ENCODE assay signal across 9 cellular contexts in genomic region chr12:113207621-113208040, GRCh38. TPM values are rescaled to one million over a fixed set of nuclear protein-coding genes. Genes with fewer than 3 reads are reported as not detected.
A peak's percentile ranks its signal among the peaks of the same experiment; 100 is the strongest.
DNase-seq lines count a peak whose midpoint lies in the region; ATAC-seq and TF ChIP-seq lines count a peak whose summit lies in the region.
"Had no signal": no experiment of that assay in that cellular context is flagged by ENCODE, and none has a peak within 500 bp of the region (broad histone marks: within the 10 kb centered on the region; RNA-seq: fewer than 3 reads in every experiment).

No MANE protein-coding gene starts in this region.

- ATAC-seq in HG03457 (IDR thresholded peaks at IDR 0.05; ENCODE audit: unreplicated experiment): peak; percentile 1

- peak overlapping the region; percentile 97 for H3K27ac Mint-ChIP-seq in activated CD4-positive, alpha-beta T cell treated with anti-CD3 and anti-CD28 coated beads, Interleukin-2, amount 10 ng/mL, durations not matched to agents 24 days and 14 days
- peak overlapping the region; percentile 91 for H3K27ac Mint-ChIP-seq in activated CD4-positive, alpha-beta memory T cell treated with anti-CD3 and anti-CD28 coated beads for 36 hours
- peak overlapping the region; percentile 52 for H3K27ac Mint-ChIP-seq in progenitor cell of endocrine pancreas

- peak; percentile 81 for DNase-seq in activated CD4-positive, alpha-beta T cell treated with anti-CD3 and anti-CD28 coated beads, Interleukin-2, amount 10 ng/mL, durations not matched to agents 24 days and 14 days
- no peak for DNase-seq in activated CD4-positive, alpha-beta T cell treated with anti-CD3 and anti-CD28 coated beads for 48 hours
- DNase-seq in activated CD4-positive, alpha-beta memory T cell treated with anti-CD3 and anti-CD28 coated beads for 36 hours: peak; percentile 44
- DNase-seq in progenitor cell of endocrine pancreas (ENCODE audit: low spot score, unreplicated experiment) (no peak), DMS 273 treated with DMSO at 0.1 percent for 48 hours (lab: John Stamatoyannopoulos, UW) (no peak), C1 segment of cervical spinal cord (lab: John Stamatoyannopoulos, UW) (no peak), epidermal melanocyte (ENCODE audit: insufficient read length, low spot score) (no peak)
- DNase-seq: NCI-H774 had no signal

- TF ChIP-seq CTCF in progenitor cell of endocrine pancreas (IDR thresholded peaks at IDR 0.05; ENCODE audit: unreplicated experiment): no peak

- H3K4me3 Mint-ChIP-seq in activated CD4-positive, alpha-beta T cell treated with anti-CD3 and anti-CD28 coated beads, Interleukin-2, amount 10 ng/mL, durations not matched to agents 24 days and 14 days: peak overlapping the region; percentile 77
- no peak overlapping the region for H3K4me3 Mint-ChIP-seq in activated CD4-positive, alpha-beta memory T cell treated with anti-CD3 and anti-CD28 coated beads for 36 hours
- H3K4me3 Mint-ChIP-seq in progenitor cell of endocrine pancreas (ENCODE audit: low read depth): no peak overlapping the region

- peaks cover 52% of the 10 kb centered on the region for H3K4me1 Mint-ChIP-seq in activated CD4-positive, alpha-beta T cell treated with anti-CD3 and anti-CD28 coated beads, Interleukin-2, amount 10 ng/mL, durations not matched to agents 24 days and 14 days
- peaks cover 50% of the 10 kb centered on the region for H3K4me1 Mint-ChIP-seq in activated CD4-positive, alpha-beta memory T cell treated with anti-CD3 and anti-CD28 coated beads for 36 hours (ENCODE audit: low read depth)
- peaks cover 2% of the 10 kb centered on the region for H3K4me1 Mint-ChIP-seq in progenitor cell of endocrine pancreas (ENCODE audit: low read depth)

- peaks cover 3% of the 10 kb centered on the region for H3K36me3 Mint-ChIP-seq in activated CD4-positive, alpha-beta T cell treated with anti-CD3 and anti-CD28 coated beads, Interleukin-2, amount 10 ng/mL, durations not matched to agents 24 days and 14 days (ENCODE audit: low read depth)
- H3K36me3 Mint-ChIP-seq in activated CD4-positive, alpha-beta memory T cell treated with anti-CD3 and anti-CD28 coated beads for 36 hours: no peaks in the 10 kb centered on the region
- H3K36me3 Mint-ChIP-seq in progenitor cell of endocrine pancreas (ENCODE audit: insufficient read depth): peaks cover 11% of the 10 kb centered on the region

- POLR2A ChIA-PET in activated CD4-positive, alpha-beta memory T cell treated with anti-CD3 and anti-CD28 coated beads for 36 hours (lab: Charles Lee): interaction anchor here (1.0 to 5.0 kb wide), 6 partner anchors 14 to 137 kb away, joined by 3 to 38 read pairs (median 5); partner anchors contain the start of genes DDX54, RITA1 and TPCN1

- no peaks in the 10 kb centered on the region for H3K27me3 Mint-ChIP-seq in activated CD4-positive, alpha-beta T cell treated with anti-CD3 and anti-CD28 coated beads, Interleukin-2, amount 10 ng/mL, durations not matched to agents 24 days and 14 days
- no peaks in the 10 kb centered on the region for H3K27me3 Mint-ChIP-seq in activated CD4-positive, alpha-beta memory T cell treated with anti-CD3 and anti-CD28 coated beads for 36 hours
- no peaks in the 10 kb centered on the region for H3K27me3 Mint-ChIP-seq in progenitor cell of endocrine pancreas

- intact Hi-C loops in activated CD4-positive, alpha-beta T cell treated with anti-CD3 and anti-CD28 coated beads, Interleukin-2, amount 10 ng/mL, durations not matched to agents 24 days and 14 days (cut with micrococcal nuclease): loop anchor here (1.0 to 2.0 kb wide), 4 partner anchors 10 to 55 kb away; partner anchors contain the start of gene TPCN1
- intact Hi-C loops in activated CD4-positive, alpha-beta memory T cell treated with anti-CD3 and anti-CD28 coated beads for 36 hours (cut with micrococcal nuclease): loop anchor here (1.0 to 5.0 kb wide), 5 partner anchors 14 to 151 kb away; partner anchors contain the start of genes DDX54, PLBD2, RITA1 and TPCN1

- CTCF ChIA-PET in activated CD4-positive, alpha-beta memory T cell treated with anti-CD3 and anti-CD28 coated beads for 36 hours (lab: Charles Lee): interaction anchor here (0.6 to 1.6 kb wide), 9 partner anchors 9 to 235 kb away, joined by 3 to 7 read pairs (median 3); no protein-coding TSS in a partner anchor

- peaks cover 5% of the 10 kb centered on the region for H3K9me3 Mint-ChIP-seq in activated CD4-positive, alpha-beta T cell treated with anti-CD3 and anti-CD28 coated beads, Interleukin-2, amount 10 ng/mL, durations not matched to agents 24 days and 14 days
- no peaks in the 10 kb centered on the region for H3K9me3 Mint-ChIP-seq in activated CD4-positive, alpha-beta memory T cell treated with anti-CD3 and anti-CD28 coated beads for 36 hours
- H3K9me3 Mint-ChIP-seq in progenitor cell of endocrine pancreas (ENCODE audit: low read depth): peaks cover 6% of the 10 kb centered on the region

RNA-seq across cellular contexts. Expression of gene TPCN1, which starts 13.6 kb away (rescaled TPM):
- total RNA-seq in activated CD4-positive, alpha-beta T cell treated with anti-CD3 and anti-CD28 coated beads, Interleukin-2, amount 10 ng/mL, durations not matched to agents 24 days and 14 days: 31.0 and 33.7 TPM in 2 replicates
- total RNA-seq in activated CD4-positive, alpha-beta memory T cell treated with anti-CD3 and anti-CD28 coated beads for 36 hours: 10 to 100 TPM; 44.0 to 51.6 TPM
- 32.1 and 34.1 TPM in 2 replicates for total RNA-seq in progenitor cell of endocrine pancreas

RNA-seq across cellular contexts. Expression of gene RITA1, which starts 22.1 kb away (rescaled TPM):
- 25.5 and 25.8 TPM in 2 replicates for total RNA-seq in activated CD4-positive, alpha-beta T cell treated with anti-CD3 and anti-CD28 coated beads, Interleukin-2, amount 10 ng/mL, durations not matched to agents 24 days and 14 days
- 10 to 100 TPM; 18.7 to 22.0 TPM for total RNA-seq in activated CD4-positive, alpha-beta memory T cell treated with anti-CD3 and anti-CD28 coated beads for 36 hours
- total RNA-seq in progenitor cell of endocrine pancreas: 15.6 and 16.2 TPM in 2 replicates

RNA-seq across cellular contexts. Expression of gene DDX54, which starts 22.4 kb away (rescaled TPM):
- 122 and 127 TPM in 2 replicates for total RNA-seq in activated CD4-positive, alpha-beta T cell treated with anti-CD3 and anti-CD28 coated beads, Interleukin-2, amount 10 ng/mL, durations not matched to agents 24 days and 14 days
- total RNA-seq in activated CD4-positive, alpha-beta memory T cell treated with anti-CD3 and anti-CD28 coated beads for 36 hours: 100 to 1,000 TPM; 107 to 109 TPM
- 61.5 and 66.1 TPM in 2 replicates for total RNA-seq in progenitor cell of endocrine pancreas

RNA-seq across cellular contexts. Expression of gene CFAP73, which starts 58.1 kb away (rescaled TPM):
- total RNA-seq in activated CD4-positive, alpha-beta T cell treated with anti-CD3 and anti-CD28 coated beads, Interleukin-2, amount 10 ng/mL, durations not matched to agents 24 days and 14 days: not detected in 2 replicates
- under 1 TPM; 0.90 to 0.94 TPM for total RNA-seq in activated CD4-positive, alpha-beta memory T cell treated with anti-CD3 and anti-CD28 coated beads for 36 hours
- not detected in 2 replicates for total RNA-seq in progenitor cell of endocrine pancreas

Comparison
In these comparisons a context has a peak if more than half of its experiments do, and no peak if none do; other contexts are left out.
1. DNase-seq: peak in activated CD4-positive, alpha-beta T cell treated with anti-CD3 and anti-CD28 coated beads, Interleukin-2, amount 10 ng/mL, durations not matched to agents 24 days and 14 days (single experiment) and activated CD4-positive, alpha-beta memory T cell treated with anti-CD3 and anti-CD28 coated beads for 36 hours (single experiment); none in activated CD4-positive, alpha-beta T cell treated with anti-CD3 and anti-CD28 coated beads for 48 hours (single experiment), progenitor cell of endocrine pancreas (single experiment), DMS 273 treated with DMSO at 0.1 percent for 48 hours (single experiment), C1 segment of cervical spinal cord (0 of 14) and epidermal melanocyte (single experiment).
2. Peak in every context shown above with its lines, with median percentiles within 50 percentile points of each other: H3K27ac Mint-ChIP-seq.